In genomic region chr10:110216240-110216639, GRCh38 we compare ENCODE assay signal across 14 cellular contexts. TPM values are rescaled to one million over a fixed set of nuclear protein-coding genes. Genes with fewer than 3 reads are reported as not detected.
A peak's percentile ranks its signal among the peaks of the same experiment; 100 is the strongest.
DNase-seq lines count a peak whose midpoint lies in the region; ATAC-seq, FAIRE-seq and TF ChIP-seq lines count a peak whose summit lies in the region.
"Had no signal": no experiment of that assay in that cellular context is flagged by ENCODE, and none has a peak within 500 bp of the region (broad histone marks: within the 10 kb centered on the region; RNA-seq: fewer than 3 reads in every experiment).

No MANE protein-coding gene starts in this region.

- H3K9me3 ChIP-seq in BLaER1 (no peaks in the 10 kb centered on the region), body of pancreas (no peaks in the 10 kb centered on the region), gastroesophageal sphincter (no peaks in the 10 kb centered on the region), small intestine (ENCODE audit: control insufficient read depth, low read depth) (no peaks in the 10 kb centered on the region), left lung (no peaks in the 10 kb centered on the region)

- H3K27ac ChIP-seq in BLaER1 = no peak overlapping the region
- peak overlapping the region; percentile 99; the same call in 1 of the 2 replicates for H3K27ac ChIP-seq in KMS-11
- H3K27ac ChIP-seq in body of pancreas = peak overlapping the region in 3 of 4 donors; percentile 15 to 46 (median 17)
- H3K27ac ChIP-seq in gastroesophageal sphincter = peak overlapping the region; percentile 0 to 99 (median 81)
- H3K27ac ChIP-seq in small intestine (ENCODE audit: low read depth in 1 of 2, low read length in 1 of 2) = no peak overlapping the region
- peak overlapping the region in 1 of 2 donors; percentile 61 for H3K27ac ChIP-seq in left lung

- H3K27me3 ChIP-seq in BLaER1 (no peaks in the 10 kb centered on the region), KMS-11 (ENCODE audit: insufficient read depth, low read depth) (no peaks in the 10 kb centered on the region), body of pancreas (no peaks in the 10 kb centered on the region), gastroesophageal sphincter (no peaks in the 10 kb centered on the region), small intestine (ENCODE audit: control insufficient read depth in 2 of 2, insufficient read depth in 2 of 2, low read length in 2 of 2) (no peaks in the 10 kb centered on the region), left lung (no peaks in the 10 kb centered on the region)

- peak; percentile 23 for ATAC-seq in body of pancreas
- ATAC-seq in gastroesophageal sphincter = no peak
- ATAC-seq in left lung = no peak
- ATAC-seq: activated CD4-positive, CD25-positive, alpha-beta regulatory T cell treated with anti-CD3 and anti-CD28 coated beads, Interleukin-2, amount 50 U/mL, for 24 hours had no signal

- TF ChIP-seq CTCF in KMS-11 (conservative IDR thresholded peaks at IDR 0.05; ENCODE audit: low read depth, low read length) (no peak), body of pancreas (IDR thresholded peaks at IDR 0.05) (no peak), gastroesophageal sphincter (IDR thresholded peaks at IDR 0.05) (no peak), left lung (IDR thresholded peaks at IDR 0.05) (no peak)

- H3K79me2 ChIP-seq in KMS-11 (ENCODE audit: insufficient read depth, low read depth) = peaks cover 79% of the 10 kb centered on the region

- no peak for FAIRE-seq in small intestine (lab: Jason Lieb, UNC)
- FAIRE-seq: frontal cortex had no signal

- H3K9ac ChIP-seq in BLaER1 = no peak overlapping the region
- H3K9ac ChIP-seq in KMS-11 = 0 out of 2 replicates have a peak overlapping the region, but pooled peaks have one; percentile 1

- TF ChIP-seq POLR2A in body of pancreas (IDR thresholded peaks at IDR 0.05) (no peak), gastroesophageal sphincter (IDR thresholded peaks at IDR 0.05) (no peak)

- intact Hi-C loops in body of pancreas (cut with DNase I) (no loop called here), left lung (cut with DNase I) (no loop called here)

- H3K4me3 ChIP-seq in BLaER1 (no peak overlapping the region), KMS-11 (IDR thresholded peaks at IDR 0.05; ENCODE audit: insufficient read depth, low read depth, low read length) (no peak overlapping the region), body of pancreas (no peak overlapping the region), gastroesophageal sphincter (no peak overlapping the region), small intestine (ENCODE audit: low read depth in 1 of 2, low read length in 2 of 2) (no peak overlapping the region), left lung (no peak overlapping the region)

- H4K20me1 ChIP-seq in BLaER1 (peaks cover 96% of the 10 kb centered on the region), KMS-11 (ENCODE audit: insufficient read depth) (no peaks in the 10 kb centered on the region)

- H3K36me3 ChIP-seq in BLaER1 (no peaks in the 10 kb centered on the region), KMS-11 (ENCODE audit: insufficient read depth) (no peaks in the 10 kb centered on the region), body of pancreas (replicated peaks in 1 of 2; ENCODE audit: insufficient read depth in 1 of 2, low read depth in 2 of 2) (no peaks in the 10 kb centered on the region), gastroesophageal sphincter (no peaks in the 10 kb centered on the region), small intestine (ENCODE audit: control insufficient read depth in 2 of 2, insufficient read depth in 2 of 2, low read length in 2 of 2) (no peaks in the 10 kb centered on the region), left lung (no peaks in the 10 kb centered on the region)

- H3K4me1 ChIP-seq in BLaER1 = peaks cover 81% of the 10 kb centered on the region
- H3K4me1 ChIP-seq in KMS-11 (ENCODE audit: low read depth, poor library complexity, severe bottlenecking) = peaks cover 88% of the 10 kb centered on the region
- peaks cover 83% of the 10 kb centered on the region for H3K4me1 ChIP-seq in body of pancreas
- H3K4me1 ChIP-seq in gastroesophageal sphincter = peaks cover 11 to 91% (median 47%) of the 10 kb centered on the region in 3 donors
- H3K4me1 ChIP-seq in small intestine (ENCODE audit: control insufficient read depth in 2 of 2, insufficient read depth in 1 of 2, low read depth in 1 of 2, low read length in 1 of 2) = peaks cover 4% of the 10 kb centered on the region in 2 donors
- peaks cover 0 to 59% of the 10 kb centered on the region in 2 donors for H3K4me1 ChIP-seq in left lung

- TF ChIP-seq EP300 in gastroesophageal sphincter (IDR thresholded peaks at IDR 0.05) = no peak

- DNase-seq in body of pancreas (no peak), NCI-H510A (lab: John Stamatoyannopoulos, UW) (no peak), small intestine (no peak), NCI-H187 treated with DMSO at 0.1 percent for 48 hours (lab: John Stamatoyannopoulos, UW) (no peak), left lung (no peak)
- DNase-seq: activated effector memory CD4-positive, alpha-beta T cell treated with Interleukin-2 at 50 U/mL for 16 hours; NCI-H69; SHP77 treated with DMSO at 0.1 percent for 48 hours; stimulated activated naive CD4-positive, alpha-beta T cell had no signal

- H2AFZ ChIP-seq in KMS-11 (ENCODE audit: low read depth) = no peak overlapping the region

- H3K4me2 ChIP-seq in BLaER1 = 0 out of 2 replicates have a peak overlapping the region, but pooled peaks have one; percentile 57
- peak overlapping the region; percentile 76; the same call in 1 of the 2 replicates for H3K4me2 ChIP-seq in KMS-11

RNA-seq across cellular contexts. Expression of gene MXI1, which starts 8.8 kb away (rescaled TPM):
- total RNA-seq in body of pancreas (10 to 100 TPM; 14.8 to 24.1 TPM), gastroesophageal sphincter (100 to 1,000 TPM; 103 to 279 (median 218) TPM), left lung (10 to 100 TPM; 16.5 to 16.7 TPM)
- polyA plus RNA-seq in small intestine = 10 to 100 TPM; 12.0 to 19.2 (median 16.8) TPM

Comparison
In these comparisons a context has a peak if more than half of its experiments do, and no peak if none do; other contexts are left out.
1. H3K27ac ChIP-seq: peak in KMS-11 (single experiment), body of pancreas (3 of 4) and gastroesophageal sphincter (4 of 4); none in BLaER1 (single experiment) and small intestine (0 of 2).
2. RNA of gene MXI1, which starts 8.8 kb away (total RNA-seq): 103 to 279 TPM in gastroesophageal sphincter; 14.8 to 24.1 TPM in body of pancreas and 16.5 to 16.7 TPM in left lung; every median in the first group is over 4 times any median in the second.